ENCODE assay signal across 1 cellular context in genomic region chr3:125602752-125603649, GRCh38.
TF ChIP-seq lines count a peak whose summit lies in the region.

No MANE protein-coding gene starts in this region.

TF ChIP-seq in SK-N-SH, 30 proteins besides CTCF, POLR2A, EP300 and RAD21 (continued from another document):
- no peak for TF ChIP-seq REST (IDR thresholded peaks at IDR 0.05; ENCODE audit: low read depth, low read length)
- peak; percentile 72 for TF ChIP-seq JUND (IDR thresholded peaks at IDR 0.05)
- TF ChIP-seq MXI1 (IDR thresholded peaks at IDR 0.05; ENCODE audit: low read depth, low read length): no peak
- TF ChIP-seq NRF1 (IDR thresholded peaks at IDR 0.05; ENCODE audit: low read depth, low read length): no peak
- TF ChIP-seq RFX5 (IDR thresholded peaks at IDR 0.05; ENCODE audit: low read length): no peak
- TF ChIP-seq FOXM1 (IDR thresholded peaks at IDR 0.05; ENCODE audit: low read depth): no peak
- TF ChIP-seq RXRA (IDR thresholded peaks at IDR 0.05; ENCODE audit: borderline replicate concordance, low read depth): no peak
- no peak for TF ChIP-seq TAF1 (IDR thresholded peaks at IDR 0.05; ENCODE audit: borderline replicate concordance, low read depth, low read length)
- peak; percentile 90 for TF ChIP-seq PBX3 (IDR thresholded peaks at IDR 0.05)
- no peak for TF ChIP-seq EZH2phosphoT487 (IDR thresholded peaks at IDR 0.05; ENCODE audit: borderline replicate concordance, low read depth)
- TF ChIP-seq FOXJ3 (CRISPR knock-in tag; IDR thresholded peaks at IDR 0.05): no peak
- no peak for TF ChIP-seq SIN3A (IDR thresholded peaks at IDR 0.05; ENCODE audit: borderline replicate concordance, low read depth, low read length)
- no peak for TF ChIP-seq SMC3 (IDR thresholded peaks at IDR 0.05; ENCODE audit: low read depth, low read length)
TF ChIP-seq in SK-N-SH: peak in this region for 9.
